14 cellular contexts compared by ENCODE assay signal in the genomic region with DNA sequence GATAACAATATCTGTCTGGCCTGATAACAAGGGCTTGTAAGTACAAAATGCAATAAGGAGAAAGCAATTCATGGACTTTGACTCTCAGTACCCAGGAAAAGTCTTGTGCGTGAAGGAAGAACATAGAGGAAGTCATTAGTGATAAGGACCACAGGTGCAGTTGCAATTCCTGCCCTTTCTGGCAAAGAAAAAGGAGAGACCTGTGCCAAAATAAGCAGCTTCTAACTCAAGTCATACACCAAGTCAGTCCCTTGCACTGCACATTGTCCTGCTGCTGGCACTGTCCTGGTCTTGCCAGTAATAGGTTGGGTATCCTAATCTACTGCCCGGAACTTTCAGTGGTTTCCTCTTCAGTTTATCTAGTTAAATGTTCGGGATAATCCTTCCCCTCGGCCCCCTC.
"Had no signal": no experiment of that assay in that cellular context is flagged by ENCODE, and none has a peak within 500 bp of the region (broad histone marks: within the 10 kb centered on the region; RNA-seq: fewer than 3 reads in every experiment).

No MANE protein-coding gene starts in this region.

- H3K4me3 ChIP-seq: ascending aorta, gastroesophageal sphincter had no signal

- H3K27me3 ChIP-seq: ascending aorta, gastroesophageal sphincter had no signal

- H3K4me1 ChIP-seq: ascending aorta, gastroesophageal sphincter had no signal

- H3K9me3 ChIP-seq: ascending aorta, gastroesophageal sphincter had no signal

- H3K36me3 ChIP-seq: ascending aorta, gastroesophageal sphincter, WERI-Rb-1 had no signal

- ATAC-seq: activated CD4-positive, alpha-beta T cell treated with anti-CD3 and anti-CD28 coated beads for 36 hours; activated T-cell treated with anti-CD3 and anti-CD28 coated beads, Interleukin-2, amount 50 U/mL, for 72 hours; gastroesophageal sphincter; naive thymus-derived CD8-positive, alpha-beta T cell; sciatic nerve had no signal

- H3K27ac ChIP-seq: ascending aorta, gastroesophageal sphincter, WERI-Rb-1 had no signal

- FAIRE-seq: kidney had no signal

- DNase-seq: activated CD4-positive, alpha-beta memory T cell treated with anti-CD3 and anti-CD28 coated beads, Interleukin-2, amount 10 ng/mL, durations not matched to agents 7 days and 5 days; activated CD4-positive, alpha-beta T cell treated with anti-CD3 and anti-CD28 coated beads for 36 hours; activated gamma-delta T cell treated with Interleukin-2 at 50 U/mL for 16 hours; activated naive CD8-positive, alpha-beta T cell treated with anti-CD3 and anti-CD28 coated beads, Interleukin-2, amount 10 ng/mL, durations not matched to agents 7 days and 5 days; activated T-cell treated with anti-CD3 and anti-CD28 coated beads, Interleukin-2, amount 50 U/mL, for 72 hours; kidney; midbrain; naive thymus-derived CD8-positive, alpha-beta T cell; stimulated activated CD4-positive, alpha-beta T cell treated with anti-CD3 and anti-CD28 coated beads, Interleukin-12 subunit alpha, Interleukin-12 subunit beta, amount 100 ng/mL, for 4 hours; stimulated activated naive CD4-positive, alpha-beta T cell treated with Interleukin-2 at 50 U/mL for 16 hours; WERI-Rb-1 had no signal
